ENCODE assay signal across 1 cellular context in genomic region chr10:13414855-13415254, GRCh38.
A peak's percentile ranks its signal among the peaks of the same experiment; 100 is the strongest.
TF ChIP-seq lines count a peak whose summit lies in the region.

No MANE protein-coding gene starts in this region.

TF ChIP-seq in HepG2, 621 proteins besides CTCF, POLR2A, EP300 and RAD21 (continued from another document and continues in another):
- TF ChIP-seq SALL1 (CRISPR knock-in tag; IDR thresholded peaks at IDR 0.05) (peak; percentile 60), MEIS1 (CRISPR knock-in tag; IDR thresholded peaks at IDR 0.05; ENCODE audit: borderline replicate concordance) (peak; percentile 100), ZFX (CRISPR knock-in tag; IDR thresholded peaks at IDR 0.05; ENCODE audit: low read depth) (no peak), NFE2 (CRISPR knock-in tag; IDR thresholded peaks at IDR 0.05) (no peak), ZNF549 (CRISPR knock-in tag; IDR thresholded peaks at IDR 0.05) (no peak), ZFAT (CRISPR knock-in tag; conservative IDR thresholded peaks at IDR 0.05) (no peak), ATRX (CRISPR knock-in tag; IDR thresholded peaks at IDR 0.05; ENCODE audit: borderline replicate concordance) (no peak), MTF1 (CRISPR knock-in tag; IDR thresholded peaks at IDR 0.05) (no peak), ZNF10 (CRISPR knock-in tag; IDR thresholded peaks at IDR 0.05; ENCODE audit: borderline replicate concordance, low read depth) (no peak), EHMT2 (IDR thresholded peaks at IDR 0.05; ENCODE audit: borderline replicate concordance, low read depth, low read length) (peak; percentile 29; the same call in 1 of the 2 replicates), ZNF230 (CRISPR knock-in tag; IDR thresholded peaks at IDR 0.05) (no peak), ZNF724P (CRISPR knock-in tag; IDR thresholded peaks at IDR 0.05; ENCODE audit: borderline replicate concordance) (no peak), CEBPG (CRISPR knock-in tag; IDR thresholded peaks at IDR 0.05) (no peak), ONECUT2 (CRISPR knock-in tag; IDR thresholded peaks at IDR 0.05) (no peak), TGIF2 (CRISPR knock-in tag; IDR thresholded peaks at IDR 0.05) (no peak), NFYC (CRISPR knock-in tag; IDR thresholded peaks at IDR 0.05) (no peak), ZNF569 (CRISPR knock-in tag; IDR thresholded peaks at IDR 0.05; ENCODE audit: borderline replicate concordance) (no peak), AHR (CRISPR knock-in tag; IDR thresholded peaks at IDR 0.05) (no peak), CEBPZ (IDR thresholded peaks at IDR 0.05; ENCODE audit: low read length) (no peak), TP53 (CRISPR knock-in tag; conservative IDR thresholded peaks at IDR 0.05) (no peak), NR2F6 (IDR thresholded peaks at IDR 0.05) (no peak), NR2F6 (CRISPR knock-in tag; IDR thresholded peaks at IDR 0.05) (0 out of 2 replicates have a peak, but pooled peaks have one; percentile 12), ZBTB20 (CRISPR knock-in tag; IDR thresholded peaks at IDR 0.05; ENCODE audit: borderline replicate concordance, low read depth) (no peak), ZNF83 (CRISPR knock-in tag; IDR thresholded peaks at IDR 0.05; ENCODE audit: borderline replicate concordance) (no peak), RFX3 (CRISPR knock-in tag; IDR thresholded peaks at IDR 0.05) (no peak), ZNF446 (CRISPR knock-in tag; IDR thresholded peaks at IDR 0.05) (no peak), ZNF34 (CRISPR knock-in tag; IDR thresholded peaks at IDR 0.05; ENCODE audit: borderline replicate concordance) (no peak), HIVEP1 (CRISPR knock-in tag; IDR thresholded peaks at IDR 0.05) (no peak), ZNF7 (CRISPR knock-in tag; IDR thresholded peaks at IDR 0.05) (no peak), ZBTB3 (CRISPR knock-in tag; IDR thresholded peaks at IDR 0.05; ENCODE audit: borderline replicate concordance, low read depth) (no peak), ZNF567 (CRISPR knock-in tag; IDR thresholded peaks at IDR 0.05; ENCODE audit: borderline replicate concordance) (no peak), POGZ (CRISPR knock-in tag; IDR thresholded peaks at IDR 0.05) (peak; percentile 45; the same call in 1 of the 2 replicates), GABPA (IDR thresholded peaks at IDR 0.05; ENCODE audit: low read depth, low read length) (no peak), GABPA (CRISPR knock-in tag; IDR thresholded peaks at IDR 0.05; ENCODE audit: low read depth) (no peak), SP140L (CRISPR knock-in tag; IDR thresholded peaks at IDR 0.05; ENCODE audit: borderline replicate concordance) (no peak), ARHGAP35 (CRISPR knock-in tag; IDR thresholded peaks at IDR 0.05; ENCODE audit: borderline replicate concordance) (no peak), U2AF1 (optimal IDR thresholded peaks at IDR 0.05; ENCODE audit: low read depth, low read length) (no peak), KDM3A (CRISPR knock-in tag; IDR thresholded peaks at IDR 0.05; ENCODE audit: low read depth) (no peak), MXD1 (CRISPR knock-in tag; IDR thresholded peaks at IDR 0.05) (no peak), GZF1 (CRISPR knock-in tag; IDR thresholded peaks at IDR 0.05) (no peak), ZNF704 (CRISPR knock-in tag; IDR thresholded peaks at IDR 0.05; ENCODE audit: borderline replicate concordance) (no peak), ZNF576 (CRISPR knock-in tag; IDR thresholded peaks at IDR 0.05) (no peak), HDAC1 (CRISPR knock-in tag; IDR thresholded peaks at IDR 0.05) (0 out of 2 replicates have a peak, but pooled peaks have one; percentile 22), ZNF3 (CRISPR knock-in tag; IDR thresholded peaks at IDR 0.05) (no peak), KLF9 (CRISPR knock-in tag; IDR thresholded peaks at IDR 0.05; ENCODE audit: low read depth) (no peak), ZNF337 (CRISPR knock-in tag; IDR thresholded peaks at IDR 0.05; ENCODE audit: borderline replicate concordance, low read depth) (no peak)
- TF ChIP-seq, protein P1, sequence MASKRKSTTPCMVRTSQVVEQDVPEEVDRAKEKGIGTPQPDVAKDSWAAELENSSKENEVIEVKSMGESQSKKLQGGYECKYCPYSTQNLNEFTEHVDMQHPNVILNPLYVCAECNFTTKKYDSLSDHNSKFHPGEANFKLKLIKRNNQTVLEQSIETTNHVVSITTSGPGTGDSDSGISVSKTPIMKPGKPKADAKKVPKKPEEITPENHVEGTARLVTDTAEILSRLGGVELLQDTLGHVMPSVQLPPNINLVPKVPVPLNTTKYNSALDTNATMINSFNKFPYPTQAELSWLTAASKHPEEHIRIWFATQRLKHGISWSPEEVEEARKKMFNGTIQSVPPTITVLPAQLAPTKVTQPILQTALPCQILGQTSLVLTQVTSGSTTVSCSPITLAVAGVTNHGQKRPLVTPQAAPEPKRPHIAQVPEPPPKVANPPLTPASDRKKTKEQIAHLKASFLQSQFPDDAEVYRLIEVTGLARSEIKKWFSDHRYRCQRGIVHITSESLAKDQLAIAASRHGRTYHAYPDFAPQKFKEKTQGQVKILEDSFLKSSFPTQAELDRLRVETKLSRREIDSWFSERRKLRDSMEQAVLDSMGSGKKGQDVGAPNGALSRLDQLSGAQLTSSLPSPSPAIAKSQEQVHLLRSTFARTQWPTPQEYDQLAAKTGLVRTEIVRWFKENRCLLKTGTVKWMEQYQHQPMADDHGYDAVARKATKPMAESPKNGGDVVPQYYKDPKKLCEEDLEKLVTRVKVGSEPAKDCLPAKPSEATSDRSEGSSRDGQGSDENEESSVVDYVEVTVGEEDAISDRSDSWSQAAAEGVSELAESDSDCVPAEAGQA (IDR thresholded peaks at IDR 0.05; ENCODE audit: low read depth): no peak
- TF ChIP-seq, protein P1 (CRISPR knock-in tag; IDR thresholded peaks at IDR 0.05; ENCODE audit: borderline replicate concordance): 0 out of 2 replicates have a peak, but pooled peaks have one; percentile 55
- TF ChIP-seq, protein P2, sequence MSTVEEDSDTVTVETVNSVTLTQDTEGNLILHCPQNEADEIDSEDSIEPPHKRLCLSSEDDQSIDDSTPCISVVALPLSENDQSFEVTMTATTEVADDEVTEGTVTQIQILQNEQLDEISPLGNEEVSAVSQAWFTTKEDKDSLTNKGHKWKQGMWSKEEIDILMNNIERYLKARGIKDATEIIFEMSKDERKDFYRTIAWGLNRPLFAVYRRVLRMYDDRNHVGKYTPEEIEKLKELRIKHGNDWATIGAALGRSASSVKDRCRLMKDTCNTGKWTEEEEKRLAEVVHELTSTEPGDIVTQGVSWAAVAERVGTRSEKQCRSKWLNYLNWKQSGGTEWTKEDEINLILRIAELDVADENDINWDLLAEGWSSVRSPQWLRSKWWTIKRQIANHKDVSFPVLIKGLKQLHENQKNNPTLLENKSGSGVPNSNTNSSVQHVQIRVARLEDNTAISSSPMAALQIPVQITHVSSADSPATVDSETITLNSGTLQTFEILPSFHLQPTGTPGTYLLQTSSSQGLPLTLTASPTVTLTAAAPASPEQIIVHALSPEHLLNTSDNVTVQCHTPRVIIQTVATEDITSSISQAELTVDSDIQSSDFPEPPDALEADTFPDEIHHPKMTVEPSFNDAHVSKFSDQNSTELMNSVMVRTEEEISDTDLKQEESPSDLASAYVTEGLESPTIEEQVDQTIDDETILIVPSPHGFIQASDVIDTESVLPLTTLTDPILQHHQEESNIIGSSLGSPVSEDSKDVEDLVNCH (CRISPR knock-in tag; IDR thresholded peaks at IDR 0.05): no peak
- TF ChIP-seq, protein P3, sequence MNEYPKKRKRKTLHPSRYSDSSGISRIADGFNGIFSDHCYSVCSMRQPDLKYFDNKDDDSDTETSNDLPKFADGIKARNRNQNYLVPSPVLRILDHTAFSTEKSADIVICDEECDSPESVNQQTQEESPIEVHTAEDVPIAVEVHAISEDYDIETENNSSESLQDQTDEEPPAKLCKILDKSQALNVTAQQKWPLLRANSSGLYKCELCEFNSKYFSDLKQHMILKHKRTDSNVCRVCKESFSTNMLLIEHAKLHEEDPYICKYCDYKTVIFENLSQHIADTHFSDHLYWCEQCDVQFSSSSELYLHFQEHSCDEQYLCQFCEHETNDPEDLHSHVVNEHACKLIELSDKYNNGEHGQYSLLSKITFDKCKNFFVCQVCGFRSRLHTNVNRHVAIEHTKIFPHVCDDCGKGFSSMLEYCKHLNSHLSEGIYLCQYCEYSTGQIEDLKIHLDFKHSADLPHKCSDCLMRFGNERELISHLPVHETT (CRISPR knock-in tag; conservative IDR thresholded peaks at IDR 0.05): no peak
- TF ChIP-seq, protein P4, sequence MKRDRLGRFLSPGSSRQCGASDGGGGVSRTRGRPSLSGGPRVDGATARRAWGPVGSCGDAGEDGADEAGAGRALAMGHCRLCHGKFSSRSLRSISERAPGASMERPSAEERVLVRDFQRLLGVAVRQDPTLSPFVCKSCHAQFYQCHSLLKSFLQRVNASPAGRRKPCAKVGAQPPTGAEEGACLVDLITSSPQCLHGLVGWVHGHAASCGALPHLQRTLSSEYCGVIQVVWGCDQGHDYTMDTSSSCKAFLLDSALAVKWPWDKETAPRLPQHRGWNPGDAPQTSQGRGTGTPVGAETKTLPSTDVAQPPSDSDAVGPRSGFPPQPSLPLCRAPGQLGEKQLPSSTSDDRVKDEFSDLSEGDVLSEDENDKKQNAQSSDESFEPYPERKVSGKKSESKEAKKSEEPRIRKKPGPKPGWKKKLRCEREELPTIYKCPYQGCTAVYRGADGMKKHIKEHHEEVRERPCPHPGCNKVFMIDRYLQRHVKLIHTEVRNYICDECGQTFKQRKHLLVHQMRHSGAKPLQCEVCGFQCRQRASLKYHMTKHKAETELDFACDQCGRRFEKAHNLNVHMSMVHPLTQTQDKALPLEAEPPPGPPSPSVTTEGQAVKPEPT (CRISPR knock-in tag; IDR thresholded peaks at IDR 0.05; ENCODE audit: low read depth): no peak
- TF ChIP-seq, protein P5, sequence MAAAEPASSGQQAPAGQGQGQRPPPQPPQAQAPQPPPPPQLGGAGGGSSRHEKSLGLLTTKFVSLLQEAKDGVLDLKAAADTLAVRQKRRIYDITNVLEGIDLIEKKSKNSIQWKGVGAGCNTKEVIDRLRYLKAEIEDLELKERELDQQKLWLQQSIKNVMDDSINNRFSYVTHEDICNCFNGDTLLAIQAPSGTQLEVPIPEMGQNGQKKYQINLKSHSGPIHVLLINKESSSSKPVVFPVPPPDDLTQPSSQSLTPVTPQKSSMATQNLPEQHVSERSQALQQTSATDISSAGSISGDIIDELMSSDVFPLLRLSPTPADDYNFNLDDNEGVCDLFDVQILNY (CRISPR knock-in tag; conservative IDR thresholded peaks at IDR 0.05): no peak
- TF ChIP-seq, protein P6, sequence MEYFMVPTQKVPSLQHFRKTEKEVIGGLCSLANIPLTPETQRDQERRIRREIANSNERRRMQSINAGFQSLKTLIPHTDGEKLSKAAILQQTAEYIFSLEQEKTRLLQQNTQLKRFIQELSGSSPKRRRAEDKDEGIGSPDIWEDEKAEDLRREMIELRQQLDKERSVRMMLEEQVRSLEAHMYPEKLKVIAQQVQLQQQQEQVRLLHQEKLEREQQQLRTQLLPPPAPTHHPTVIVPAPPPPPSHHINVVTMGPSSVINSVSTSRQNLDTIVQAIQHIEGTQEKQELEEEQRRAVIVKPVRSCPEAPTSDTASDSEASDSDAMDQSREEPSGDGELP (IDR thresholded peaks at IDR 0.05; ENCODE audit: borderline replicate concordance, low read depth): peak; percentile 83
